In the genomic region with DNA sequence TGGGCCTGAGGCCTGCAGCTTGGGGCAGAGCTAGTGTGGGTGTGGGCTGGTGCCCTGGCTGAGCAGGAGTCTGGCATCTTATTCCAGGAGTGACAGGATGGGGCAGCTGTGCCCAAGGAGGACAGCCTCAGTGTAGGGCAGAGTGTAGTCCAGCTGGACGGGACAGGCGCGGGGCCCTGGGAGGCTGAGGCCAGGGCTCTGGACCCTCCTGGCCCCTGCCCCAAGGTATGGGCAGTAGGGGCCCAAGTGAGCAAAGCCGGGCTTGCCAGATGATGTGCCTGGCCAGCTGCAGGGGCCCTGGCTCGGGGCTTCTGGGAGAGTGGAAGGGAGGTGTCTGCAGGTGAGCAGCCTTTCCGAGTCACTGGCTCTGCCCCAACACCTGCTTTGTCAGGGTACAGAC, we compare ENCODE assay signal across 14 cellular contexts.
DNase-seq lines count a peak whose midpoint lies in the region; ATAC-seq and TF ChIP-seq lines count a peak whose summit lies in the region.
"Had no signal": no experiment of that assay in that cellular context is flagged by ENCODE, and none has a peak within 500 bp of the region (broad histone marks: within the 10 kb centered on the region; RNA-seq: fewer than 3 reads in every experiment).

No MANE protein-coding gene starts in this region.

- H3K18ac ChIP-seq in neuronal stem cell (ENCODE audit: low read length) = peak overlapping the region; percentile 54

- H3K4me1 ChIP-seq in right cardiac atrium (ENCODE audit: control insufficient read depth, insufficient read depth, low read length) (no peaks in the 10 kb centered on the region), left ventricle myocardium inferior (no peaks in the 10 kb centered on the region), neuronal stem cell (ENCODE audit: control insufficient read depth in 2 of 2, insufficient read depth in 1 of 2, low read depth in 1 of 2, low read length in 2 of 2) (peaks cover 0 to 24% of the 10 kb centered on the region in 2 donors), MM.1S (ENCODE audit: low read length) (peaks cover 25% of the 10 kb centered on the region), smooth muscle cell (ENCODE audit: low read depth) (no peaks in the 10 kb centered on the region)
- H3K4me1 ChIP-seq: BE2C had no signal

- H2AK5ac ChIP-seq in neuronal stem cell (ENCODE audit: low read depth, low read length) = peak overlapping the region; percentile 56

- no peak overlapping the region for H3K9ac ChIP-seq in neuronal stem cell (ENCODE audit: low read depth, low read length, poor library complexity)
- no peak overlapping the region for H3K9ac ChIP-seq in MM.1S (ENCODE audit: low read length)
- no peak overlapping the region for H3K9ac ChIP-seq in smooth muscle cell (ENCODE audit: low read depth)

- H4K8ac ChIP-seq in neuronal stem cell (ENCODE audit: low read depth, low read length) = no peak overlapping the region

- H3K27me3 ChIP-seq in right cardiac atrium (ENCODE audit: control insufficient read depth, insufficient read depth) = no peaks in the 10 kb centered on the region
- peaks cover 66% of the 10 kb centered on the region for H3K27me3 ChIP-seq in left ventricle myocardium inferior (ENCODE audit: low read depth)
- no peaks in the 10 kb centered on the region for H3K27me3 ChIP-seq in neuronal stem cell (ENCODE audit: control insufficient read depth in 3 of 3, insufficient read depth in 3 of 3, low read depth in 1 of 3, low read length in 3 of 3)
- no peaks in the 10 kb centered on the region for H3K27me3 ChIP-seq in MM.1S (replicated peaks; ENCODE audit: insufficient read depth, low read length)
- H3K27me3 ChIP-seq in smooth muscle cell (ENCODE audit: low read depth) = no peaks in the 10 kb centered on the region
- H3K27me3 ChIP-seq: BE2C had no signal

- no peaks in the 10 kb centered on the region for H3K36me3 ChIP-seq in left ventricle myocardium inferior
- H3K36me3 ChIP-seq in neuronal stem cell (replicated peaks in 1 of 2; ENCODE audit: control insufficient read depth in 2 of 2, insufficient read depth in 2 of 2, low read length in 2 of 2) = no peaks in the 10 kb centered on the region
- no peaks in the 10 kb centered on the region for H3K36me3 ChIP-seq in MM.1S (replicated peaks; ENCODE audit: insufficient read depth, low read length)
- no peaks in the 10 kb centered on the region for H3K36me3 ChIP-seq in smooth muscle cell (ENCODE audit: low read depth)
- H3K36me3 ChIP-seq: BE2C had no signal

- H3K4me3 ChIP-seq in right cardiac atrium (ENCODE audit: low read length) (no peak overlapping the region), left ventricle myocardium inferior (no peak overlapping the region), neuronal stem cell (ENCODE audit: low read length in 2 of 2) (no peak overlapping the region), MM.1S (ENCODE audit: low read length) (no peak overlapping the region), smooth muscle cell (no peak overlapping the region)

- H3K79me2 ChIP-seq in MM.1S (ENCODE audit: low read length) (peaks cover 38% of the 10 kb centered on the region), smooth muscle cell (ENCODE audit: low read depth) (no peaks in the 10 kb centered on the region)

- H2AFZ ChIP-seq in neuronal stem cell (ENCODE audit: low read length) = no peak overlapping the region
- H2AFZ ChIP-seq in MM.1S (ENCODE audit: low read length) = no peak overlapping the region
- H2AFZ ChIP-seq in smooth muscle cell (ENCODE audit: low read depth) = no peak overlapping the region

- peak overlapping the region; percentile 61 for H3K23ac ChIP-seq in neuronal stem cell (ENCODE audit: low read depth, low read length, poor library complexity)

- no peaks in the 10 kb centered on the region for H3K9me2 ChIP-seq in MM.1S (replicated peaks; ENCODE audit: insufficient read depth, low read length)

- WGBS in right cardiac atrium = 88% methylated on average over 6 of the region's 6 CpGs
- WGBS in neuronal stem cell (ENCODE audit: extremely low coverage in 2 of 2, insufficient read length in 2 of 2, insufficient replicate concordance in 1 of 2), 2 donors = no CpG with 5 or more reads among the region's 6 CpGs
- 96% methylated on average over 6 of the region's 6 CpGs for WGBS in smooth muscle cell (ENCODE audit: low lambda C conversion rate)

- H3K9me3 ChIP-seq in right cardiac atrium (ENCODE audit: control insufficient read depth, low read length) (no peaks in the 10 kb centered on the region), left ventricle myocardium inferior (replicated peaks) (no peaks in the 10 kb centered on the region), neuronal stem cell (replicated peaks in 1 of 2; ENCODE audit: control insufficient read depth in 2 of 2, insufficient read depth in 1 of 2, low read depth in 1 of 2, low read length in 2 of 2) (no peaks in the 10 kb centered on the region), MM.1S (replicated peaks; ENCODE audit: insufficient read depth, low read length) (no peaks in the 10 kb centered on the region), smooth muscle cell (replicated peaks; ENCODE audit: low read depth) (no peaks in the 10 kb centered on the region)

- peak overlapping the region; percentile 46 for H2BK12ac ChIP-seq in neuronal stem cell (ENCODE audit: low read length)

- H3K4me2 ChIP-seq in neuronal stem cell (ENCODE audit: insufficient read depth, low read length, poor library complexity, severe bottlenecking) (no peak overlapping the region), MM.1S (ENCODE audit: low read depth, low read length) (no peak overlapping the region), smooth muscle cell (no peak overlapping the region)

- H2BK15ac ChIP-seq in neuronal stem cell (ENCODE audit: low read length) = peak overlapping the region; percentile 90

- TF ChIP-seq CTCF in left ventricle myocardium inferior (IDR thresholded peaks at IDR 0.05; ENCODE audit: borderline replicate concordance) (no peak), MM.1S (IDR thresholded peaks at IDR 0.05; ENCODE audit: low read length) (no peak), smooth muscle cell (IDR thresholded peaks at IDR 0.05; ENCODE audit: borderline replicate concordance, insufficient read depth, poor library complexity, severe bottlenecking) (no peak)

- intact Hi-C loops in right cardiac atrium (cut with DNase I) (no loop called here), left ventricle myocardium inferior (cut with micrococcal nuclease) (no loop called here)

- peaks cover 5% of the 10 kb centered on the region; the same call in 1 of the 2 replicates for H3F3A ChIP-seq in MM.1S (ENCODE audit: insufficient read depth, low read length)
- H3F3A ChIP-seq in smooth muscle cell (ENCODE audit: low read depth) = no peaks in the 10 kb centered on the region

- H2BK120ac ChIP-seq in neuronal stem cell (ENCODE audit: low read depth, low read length) = no peak overlapping the region

- no peak overlapping the region for H3K4ac ChIP-seq in neuronal stem cell (ENCODE audit: low read length)

- peaks cover 22% of the 10 kb centered on the region for H3K79me1 ChIP-seq in neuronal stem cell (ENCODE audit: low read depth, low read length)

- no peak overlapping the region for H3K27ac ChIP-seq in right cardiac atrium (ENCODE audit: low read length)
- no peak overlapping the region for H3K27ac ChIP-seq in left ventricle myocardium inferior (replicated peaks)
- H3K27ac ChIP-seq in neuronal stem cell (replicated peaks; ENCODE audit: low read length) = no peak overlapping the region
- no peak overlapping the region for H3K27ac ChIP-seq in MM.1S (ENCODE audit: low read length)
- no peak overlapping the region for H3K27ac ChIP-seq in smooth muscle cell (ENCODE audit: low read depth)

- no peak overlapping the region for H3K14ac ChIP-seq in neuronal stem cell (ENCODE audit: low read length)

- no peak overlapping the region for H2BK5ac ChIP-seq in neuronal stem cell (ENCODE audit: low read length)

- DNase-seq in right cardiac atrium = peak in 2 of 3 donors; percentile 25 to 29
- no peak for DNase-seq in left ventricle myocardium inferior
- peak; percentile 76 for DNase-seq in RPMI8226
- DNase-seq in neuronal stem cell (ENCODE audit: low spot score) = no peak
- no peak for DNase-seq in MM.1S
- DNase-seq in smooth muscle cell (lab: John Stamatoyannopoulos, UW; ENCODE audit: unreplicated experiment) = no peak
- DNase-seq: BE2C; CD8-positive, alpha-beta memory T cell; DMS53; GF-D8; IMR-90; KBM-7 had no signal

- no peaks in the 10 kb centered on the region for H4K20me1 ChIP-seq in MM.1S (ENCODE audit: insufficient read depth, low read length)
- H4K20me1 ChIP-seq in smooth muscle cell (ENCODE audit: low read depth) = peaks cover 60% of the 10 kb centered on the region

- H4K91ac ChIP-seq in neuronal stem cell (ENCODE audit: low read depth, low read length, poor library complexity) = no peak overlapping the region

- ATAC-seq in right cardiac atrium = no peak
- no peak for ATAC-seq in HG03095 (IDR thresholded peaks at IDR 0.05; ENCODE audit: unreplicated experiment)
- ATAC-seq: HCT116 had no signal

Comparison
In these comparisons a context has a peak if more than half of its experiments do, and no peak if none do; other contexts are left out.
1. DNase-seq: peak in right cardiac atrium (2 of 3) and RPMI8226 (single experiment); none in left ventricle myocardium inferior (single experiment), neuronal stem cell (single experiment), MM.1S (single experiment) and smooth muscle cell (single experiment).